29 cellular contexts compared by ENCODE assay signal in the genomic region with DNA sequence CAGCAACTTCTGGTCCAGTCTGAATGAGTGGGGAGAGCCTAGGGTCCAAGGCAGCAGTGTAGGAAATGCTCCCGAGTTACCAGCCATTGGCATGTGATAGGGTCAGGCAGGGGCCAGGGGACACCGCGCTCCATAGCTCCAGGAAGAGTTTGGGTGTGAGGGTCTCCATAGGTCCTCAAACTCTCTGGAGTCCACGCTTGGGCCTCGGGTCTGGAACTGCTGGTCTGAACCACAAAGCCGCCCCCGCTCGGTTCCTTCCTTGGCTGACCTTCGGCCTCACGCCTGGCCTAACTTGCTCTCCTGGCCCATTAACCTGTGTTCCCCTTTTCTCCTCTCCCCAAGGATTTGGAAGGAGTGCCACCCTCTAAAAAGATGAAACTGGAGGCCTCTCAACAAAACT.
"Had no signal": no experiment of that assay in that cellular context is flagged by ENCODE, and none has a peak within 500 bp of the region (broad histone marks: within the 10 kb centered on the region; RNA-seq: fewer than 3 reads in every experiment).

No MANE protein-coding gene starts in this region.

- H3K27me3 ChIP-seq: adrenal gland, body of pancreas, colonic mucosa, dorsolateral prefrontal cortex, gastroesophageal sphincter, neural progenitor cell, right lobe of liver, thyroid gland, upper lobe of right lung had no signal

- H3K36me3 Mint-ChIP-seq: activated naive CD8-positive, alpha-beta T cell had no signal

- H3K4me1 ChIP-seq: neural progenitor cell had no signal

- H3K4me3 Mint-ChIP-seq: activated CD8-positive, alpha-beta T cell treated with anti-CD3 and anti-CD28 coated beads for 36 hours; activated naive CD8-positive, alpha-beta T cell; activated T-cell treated with anti-CD3 and anti-CD28 coated beads, Interleukin-2, amount 50 U/mL, for 4 hours; activated T-helper 17 cell treated with anti-CD3 and anti-CD28 coated beads, Interleukin-2, amount 50 U/mL, for 72 hours; neural progenitor cell had no signal

- H3K9ac ChIP-seq: neural progenitor cell had no signal

- H3K36me3 ChIP-seq: colonic mucosa, neural progenitor cell, right lobe of liver, thyroid gland had no signal

- H3K9me3 ChIP-seq: adrenal gland, body of pancreas, colonic mucosa, gastroesophageal sphincter, right lobe of liver, thyroid gland, upper lobe of right lung had no signal

- H3K4me3 ChIP-seq: adrenal gland, body of pancreas, colonic mucosa, dorsolateral prefrontal cortex, gastroesophageal sphincter, neural progenitor cell, right lobe of liver, skin epidermis, thyroid gland, upper lobe of right lung had no signal

- ATAC-seq: activated CD8-positive, alpha-beta T cell treated with anti-CD3 and anti-CD28 coated beads for 36 hours; activated T-cell treated with anti-CD3 and anti-CD28 coated beads, Interleukin-2, amount 50 U/mL, for 4 hours; activated T-helper 17 cell treated with anti-CD3 and anti-CD28 coated beads, Interleukin-2, amount 50 U/mL, for 72 hours; body of pancreas; gastroesophageal sphincter; left cardiac atrium; right lobe of liver; stimulated activated naive CD8-positive, alpha-beta T cell treated with anti-CD3 and anti-CD28 coated beads, Interleukin-15, Interleukin-2, amounts not matched to agents 100 U/mL and 50 U/mL, for 24 hours; upper lobe of right lung had no signal

- H3K9me3 Mint-ChIP-seq: activated CD8-positive, alpha-beta T cell treated with anti-CD3 and anti-CD28 coated beads for 36 hours; activated T-cell treated with anti-CD3 and anti-CD28 coated beads, Interleukin-2, amount 50 U/mL, for 4 hours; activated T-helper 17 cell treated with anti-CD3 and anti-CD28 coated beads, Interleukin-2, amount 50 U/mL, for 72 hours; naive B cell; neural progenitor cell had no signal

- H3K27ac Mint-ChIP-seq: activated CD8-positive, alpha-beta T cell treated with anti-CD3 and anti-CD28 coated beads for 36 hours; activated naive CD8-positive, alpha-beta T cell; activated T-helper 17 cell treated with anti-CD3 and anti-CD28 coated beads, Interleukin-2, amount 50 U/mL, for 72 hours; neural progenitor cell had no signal

- DNase-seq: activated CD4-positive, alpha-beta T cell treated with anti-CD3 and anti-CD28 coated beads for 1 hour; activated CD4-positive, alpha-beta T cell treated with anti-CD3 and anti-CD28 coated beads, Interleukin-2, amount 50 U/mL, for 1 hour; activated CD8-positive, alpha-beta T cell treated with anti-CD3 and anti-CD28 coated beads for 36 hours; activated T-cell treated with anti-CD3 and anti-CD28 coated beads, Interleukin-2, amount 50 U/mL, for 4 hours; adrenal gland; aorta; body of pancreas; cerebellar nuclear complex; colonic mucosa; dorsolateral prefrontal cortex; effector memory CD4-positive, alpha-beta T cell; erythroblast; hippocampal formation; left cardiac atrium; mammary epithelial cell; naive B cell; occipital lobe; right lobe of liver; stimulated activated CD4-positive, alpha-beta T cell treated with anti-CD3 and anti-CD28 coated beads, Interleukin-12 subunit alpha, Interleukin-12 subunit beta, amount 100 ng/mL, for 4 hours; stimulated activated CD4-positive, alpha-beta T cell treated with anti-CD3 and anti-CD28 coated beads, Interleukin-4, amount 100 ng/mL, for 1 hour; stimulated activated naive CD8-positive, alpha-beta T cell treated with anti-CD3 and anti-CD28 coated beads, Interleukin-15, Interleukin-2, amounts not matched to agents 100 U/mL and 50 U/mL, for 24 hours; T-helper 2 cell; thyroid gland; upper lobe of right lung had no signal

- H3K27ac ChIP-seq: adrenal gland, body of pancreas, colonic mucosa, gastroesophageal sphincter, neural progenitor cell, right lobe of liver, skin epidermis, thyroid gland had no signal

- H3K27me3 Mint-ChIP-seq: activated CD8-positive, alpha-beta T cell treated with anti-CD3 and anti-CD28 coated beads for 36 hours; activated naive CD8-positive, alpha-beta T cell; activated T-helper 17 cell treated with anti-CD3 and anti-CD28 coated beads, Interleukin-2, amount 50 U/mL, for 72 hours; naive B cell had no signal
